ENCODE assay signal across 8 cellular contexts in genomic region chr11:112085822-112086421, GRCh38.
DNase-seq lines count a peak whose midpoint lies in the region; ATAC-seq and TF ChIP-seq lines count a peak whose summit lies in the region.

No MANE protein-coding gene starts in this region.

- peaks cover 31% of the 10 kb centered on the region for H3K4me1 ChIP-seq in OCI-LY1 (ENCODE audit: insufficient read depth, low read length, severe bottlenecking)
- no peaks in the 10 kb centered on the region for H3K4me1 ChIP-seq in iPS-15b (ENCODE audit: control insufficient read depth, insufficient read depth, low read length)

- H3K4me3 ChIP-seq in OCI-LY1 (ENCODE audit: low read depth, low read length, poor library complexity, severe bottlenecking) (peak overlapping the region; percentile 83), iPS-15b (ENCODE audit: low read depth, low read length) (peak overlapping the region; percentile 97)

- no peak overlapping the region for H2AFZ ChIP-seq in OCI-LY1 (ENCODE audit: low read length)

- no peaks in the 10 kb centered on the region for H3K9me3 Mint-ChIP-seq in activated naive CD8-positive, alpha-beta T cell treated with anti-CD3 and anti-CD28 coated beads, Interleukin-2, amount 50 U/mL, for 24 hours

- H3K4me2 ChIP-seq in OCI-LY1 (ENCODE audit: low read length) = peak overlapping the region; percentile 84

- peak overlapping the region; percentile 100 for H3K4me3 Mint-ChIP-seq in activated naive CD8-positive, alpha-beta T cell treated with anti-CD3 and anti-CD28 coated beads, Interleukin-2, amount 50 U/mL, for 24 hours

- peaks cover 75% of the 10 kb centered on the region for H3K36me3 Mint-ChIP-seq in activated naive CD8-positive, alpha-beta T cell treated with anti-CD3 and anti-CD28 coated beads, Interleukin-2, amount 50 U/mL, for 24 hours (ENCODE audit: low read depth)

- H3K27ac Mint-ChIP-seq in activated naive CD8-positive, alpha-beta T cell treated with anti-CD3 and anti-CD28 coated beads, Interleukin-2, amount 50 U/mL, for 24 hours = peak overlapping the region; percentile 98

- H3K27me3 ChIP-seq in OCI-LY1 (ENCODE audit: insufficient read depth, low read length) (no peaks in the 10 kb centered on the region), iPS-15b (ENCODE audit: control insufficient read depth, insufficient read depth, low read length) (no peaks in the 10 kb centered on the region)

- H3K9ac ChIP-seq in OCI-LY1 (ENCODE audit: low read length) (peak overlapping the region; percentile 88), iPS-15b (ENCODE audit: low read depth, low read length) (peak overlapping the region; percentile 92)

- peaks cover 51% of the 10 kb centered on the region for H3K79me2 ChIP-seq in OCI-LY1 (ENCODE audit: insufficient read depth, low read length)

- peak; percentile 22 to 24 for DNase-seq in activated CD4-positive, alpha-beta T cell treated with anti-CD3 and anti-CD28 coated beads for 24 hours (ENCODE audit: low read depth in 2 of 2)
- no peak for DNase-seq in activated CD4-positive, alpha-beta T cell treated with anti-CD3 and anti-CD28 coated beads for 1 hour
- peak; percentile 47 for DNase-seq in activated naive CD8-positive, alpha-beta T cell treated with anti-CD3 and anti-CD28 coated beads, Interleukin-2, amount 50 U/mL, for 24 hours
- peak; percentile 22 to 34 for DNase-seq in stimulated activated CD4-positive, alpha-beta T cell treated with anti-CD3 and anti-CD28 coated beads, Interleukin-12 subunit alpha, Interleukin-12 subunit beta, amount 100 ng/mL, for 24 hours (ENCODE audit: low read depth in 2 of 2)
- no peak for DNase-seq in NCI-H748 (lab: John Stamatoyannopoulos, UW; ENCODE audit: unreplicated experiment)

- TF ChIP-seq CTCF in OCI-LY1 (IDR thresholded peaks at IDR 0.05; ENCODE audit: low read length) = no peak

- H3K27ac ChIP-seq in OCI-LY1 (ENCODE audit: low read depth, low read length, poor library complexity, severe bottlenecking) = peak overlapping the region; percentile 41

- H4K20me1 ChIP-seq in OCI-LY1 (ENCODE audit: insufficient read depth, low read length) = no peaks in the 10 kb centered on the region

- H3K9me3 ChIP-seq in OCI-LY1 (ENCODE audit: low read length) (no peaks in the 10 kb centered on the region), iPS-15b (ENCODE audit: control insufficient read depth, insufficient read depth, low read length) (no peaks in the 10 kb centered on the region)

- ATAC-seq in HG02763 (IDR thresholded peaks at IDR 0.05; ENCODE audit: unreplicated experiment) = peak; percentile 20
- peak; percentile 47 for ATAC-seq in activated naive CD8-positive, alpha-beta T cell treated with anti-CD3 and anti-CD28 coated beads, Interleukin-2, amount 50 U/mL, for 24 hours

- no peaks in the 10 kb centered on the region for H3K9me2 ChIP-seq in OCI-LY1 (ENCODE audit: low read depth, low read length)

- H3K27me3 Mint-ChIP-seq in activated naive CD8-positive, alpha-beta T cell treated with anti-CD3 and anti-CD28 coated beads, Interleukin-2, amount 50 U/mL, for 24 hours = peaks cover 3% of the 10 kb centered on the region

- no peaks in the 10 kb centered on the region; the same call in 1 of the 2 replicates for H3F3A ChIP-seq in OCI-LY1 (ENCODE audit: insufficient read depth, low read length)

- H3K4me1 Mint-ChIP-seq in activated naive CD8-positive, alpha-beta T cell treated with anti-CD3 and anti-CD28 coated beads, Interleukin-2, amount 50 U/mL, for 24 hours = peaks cover 61% of the 10 kb centered on the region

- H3K36me3 ChIP-seq in OCI-LY1 (ENCODE audit: insufficient read depth, low read length) (peaks cover 88% of the 10 kb centered on the region), iPS-15b (ENCODE audit: control insufficient read depth, insufficient read depth, low read length) (peaks cover 20% of the 10 kb centered on the region)

Comparison
In these comparisons a context has a peak if more than half of its experiments do, and no peak if none do; other contexts are left out.
1. DNase-seq: peak in activated CD4-positive, alpha-beta T cell treated with anti-CD3 and anti-CD28 coated beads for 24 hours (2 of 2), activated naive CD8-positive, alpha-beta T cell treated with anti-CD3 and anti-CD28 coated beads, Interleukin-2, amount 50 U/mL, for 24 hours (single experiment) and stimulated activated CD4-positive, alpha-beta T cell treated with anti-CD3 and anti-CD28 coated beads, Interleukin-12 subunit alpha, Interleukin-12 subunit beta, amount 100 ng/mL, for 24 hours (2 of 2); none in activated CD4-positive, alpha-beta T cell treated with anti-CD3 and anti-CD28 coated beads for 1 hour (single experiment) and NCI-H748 (single experiment).